Comparison of ENCODE assay signal across 20 cellular contexts in genomic region chr18:25365242-25365641, GRCh38. TPM values are rescaled to one million over a fixed set of nuclear protein-coding genes. Genes with fewer than 3 reads are reported as not detected.
DNase-seq lines count a peak whose midpoint lies in the region; TF ChIP-seq lines count a peak whose summit lies in the region.
"Had no signal": no experiment of that assay in that cellular context is flagged by ENCODE, and none has a peak within 500 bp of the region (broad histone marks: within the 10 kb centered on the region; RNA-seq: fewer than 3 reads in every experiment).

No MANE protein-coding gene starts in this region.

- H3K36me3 Mint-ChIP-seq in osteocyte (ENCODE audit: unreplicated experiment), result no peaks in the 10 kb centered on the region
- H3K36me3 Mint-ChIP-seq: CD4-positive, alpha-beta memory T cell; IgD-negative memory B cell had no signal

- H3K27ac Mint-ChIP-seq in osteocyte (ENCODE audit: unreplicated experiment), result no peak overlapping the region
- H3K27ac Mint-ChIP-seq: CD4-positive, alpha-beta memory T cell; GM23338; IgD-negative memory B cell had no signal

- no peak for TF ChIP-seq CTCF in osteocyte (IDR thresholded peaks at IDR 0.05)

- no peaks in the 10 kb centered on the region for H3K9me3 Mint-ChIP-seq in osteocyte (ENCODE audit: unreplicated experiment)

- H3K27me3 Mint-ChIP-seq in osteocyte (ENCODE audit: unreplicated experiment), result peaks cover 17% of the 10 kb centered on the region

- DNase-seq in NCI-H82 (lab: John Stamatoyannopoulos, UW) (peak; percentile 22), NCI-H82 treated with DMSO at 0.1 percent for 48 hours (lab: John Stamatoyannopoulos, UW; ENCODE audit: unreplicated experiment) (no peak), NCI-H1694 (lab: John Stamatoyannopoulos, UW) (peak; percentile 37), NCI-H524 treated with DMSO at 0.1 percent for 48 hours (lab: John Stamatoyannopoulos, UW) (peak; percentile 47), cerebellum (ENCODE audit: low spot score) (peak; percentile 59), osteocyte (ENCODE audit: extremely low spot score, unreplicated experiment) (no peak), NCI-H2107 (lab: John Stamatoyannopoulos, UW) (no peak), medulla oblongata (ENCODE audit: extremely low spot score) (no peak)
- DNase-seq: 8988T; Caco-2; CD4-positive, alpha-beta memory T cell; DMS153; HCEC 1CT; NCI-H1417; NCI-H1930; NCI-H345; Right ventricle myocardium superior; SW 1271 had no signal

- no peak overlapping the region for H3K4me3 Mint-ChIP-seq in osteocyte (ENCODE audit: unreplicated experiment)
- H3K4me3 Mint-ChIP-seq: CD4-positive, alpha-beta memory T cell; GM23338; IgD-negative memory B cell had no signal

- H3K4me1 Mint-ChIP-seq in osteocyte (ENCODE audit: unreplicated experiment), result peaks cover 10% of the 10 kb centered on the region
- H3K4me1 Mint-ChIP-seq: CD4-positive, alpha-beta memory T cell; GM23338; IgD-negative memory B cell had no signal

RNA-seq across cellular contexts. Expression of gene ZNF521, which starts 13.3 kb away (rescaled TPM):
- total RNA-seq in cerebellum (130 TPM), osteocyte (52.2 and 57.1 TPM in 2 replicates)
- total RNA-seq: Caco-2; CD4-positive, alpha-beta memory T cell had no signal

Comparison
In these comparisons a context has a peak if more than half of its experiments do, and no peak if none do; other contexts are left out.
1. DNase-seq: peak in NCI-H82 (single experiment), NCI-H1694 (single experiment), NCI-H524 treated with DMSO at 0.1 percent for 48 hours (single experiment) and cerebellum (single experiment); none in NCI-H82 treated with DMSO at 0.1 percent for 48 hours (single experiment), osteocyte (single experiment), NCI-H2107 (single experiment) and medulla oblongata (single experiment).